16 cellular contexts compared by ENCODE assay signal in genomic region chr4:159150380-159150779, GRCh38. TPM values are rescaled to one million over a fixed set of nuclear protein-coding genes. Genes with fewer than 3 reads are reported as not detected.
A peak's percentile ranks its signal among the peaks of the same experiment; 100 is the strongest.
DNase-seq lines count a peak whose midpoint lies in the region; ATAC-seq and TF ChIP-seq lines count a peak whose summit lies in the region.
"Had no signal": no experiment of that assay in that cellular context is flagged by ENCODE, and none has a peak within 500 bp of the region (broad histone marks: within the 10 kb centered on the region; RNA-seq: fewer than 3 reads in every experiment).

No MANE protein-coding gene starts in this region.

- POLR2A ChIA-PET in CD8-positive, alpha-beta memory T cell (lab: Charles Lee) = no interaction called here

- no peak for TF ChIP-seq CTCF in endothelial cell (IDR thresholded peaks at IDR 0.05; ENCODE audit: unreplicated experiment)

- no peaks in the 10 kb centered on the region for H3K27me3 ChIP-seq in CD8-positive, alpha-beta memory T cell (ENCODE audit: insufficient read depth, low read length, poor library complexity, severe bottlenecking)
- no peaks in the 10 kb centered on the region for H3K27me3 ChIP-seq in H7 (ENCODE audit: control insufficient read depth, insufficient read depth, low read length)

- ATAC-seq in GM19468 (IDR thresholded peaks at IDR 0.05; ENCODE audit: extremely low read depth, unreplicated experiment) = peak; percentile 33
- ATAC-seq in HG03108 (IDR thresholded peaks at IDR 0.05; ENCODE audit: unreplicated experiment) = peak; percentile 48
- ATAC-seq in GM19452 (IDR thresholded peaks at IDR 0.05; ENCODE audit: unreplicated experiment) = no peak

- H3K9me3 ChIP-seq in CD8-positive, alpha-beta memory T cell (ENCODE audit: low read length) = no peaks in the 10 kb centered on the region
- H3K9me3 ChIP-seq: Caco-2 had no signal

- no peaks in the 10 kb centered on the region for H3K36me3 Mint-ChIP-seq in CD8-positive, alpha-beta memory T cell
- H3K36me3 Mint-ChIP-seq in endothelial cell (ENCODE audit: low read depth, unreplicated experiment) = no peaks in the 10 kb centered on the region

- no peak for DNase-seq in CD8-positive, alpha-beta memory T cell
- DNase-seq in endothelial cell (ENCODE audit: low spot score) = no peak
- no peak for DNase-seq in germinal center (ENCODE audit: low spot score)
- no peak for DNase-seq in H7
- DNase-seq in HCEC 1CT = no peak
- DNase-seq: ACHN; activated CD4-positive, CD25-positive, alpha-beta regulatory T cell treated with anti-CD3 and anti-CD28 coated beads, Interleukin-2, amount 50 U/mL, for 72 hours; activated CD8-positive, alpha-beta memory T cell treated with anti-CD3 and anti-CD28 coated beads, Interleukin-2, amount 50 U/mL, for 48 hours; activated naive CD4-positive, alpha-beta T cell treated with anti-CD3 and anti-CD28 coated beads, Interleukin-2, amount 50 U/mL, for 16 hours; Caco-2; NCI-H1436 treated with DMSO at 0.1 percent for 48 hours; NCI-H524 treated with DMSO at 0.1 percent for 48 hours had no signal

- peak overlapping the region; percentile 65 for H3K27ac ChIP-seq in CD8-positive, alpha-beta memory T cell (ENCODE audit: low read depth, low read length)

- H3K4me3 ChIP-seq in CD8-positive, alpha-beta memory T cell (ENCODE audit: low read length) = no peak overlapping the region
- no peak overlapping the region for H3K4me3 ChIP-seq in H7 (ENCODE audit: insufficient read depth, low read depth, low read length)

- no peaks in the 10 kb centered on the region for H3K9me3 Mint-ChIP-seq in CD8-positive, alpha-beta memory T cell
- no peaks in the 10 kb centered on the region for H3K9me3 Mint-ChIP-seq in endothelial cell (ENCODE audit: unreplicated experiment)
- H3K9me3 Mint-ChIP-seq: central memory CD8-positive, alpha-beta T cell had no signal

- H3K27ac Mint-ChIP-seq in CD8-positive, alpha-beta memory T cell = no peak overlapping the region
- H3K27ac Mint-ChIP-seq in endothelial cell (ENCODE audit: unreplicated experiment) = peak overlapping the region; percentile 97

- no peaks in the 10 kb centered on the region for H3K27me3 Mint-ChIP-seq in CD8-positive, alpha-beta memory T cell
- no peaks in the 10 kb centered on the region for H3K27me3 Mint-ChIP-seq in endothelial cell (ENCODE audit: unreplicated experiment)
- H3K27me3 Mint-ChIP-seq: central memory CD8-positive, alpha-beta T cell had no signal

- CTCF ChIA-PET in CD8-positive, alpha-beta memory T cell (lab: Charles Lee) = no interaction called here

- H3K4me1 Mint-ChIP-seq in CD8-positive, alpha-beta memory T cell = peaks cover 15 to 46% (median 32%) of the 10 kb centered on the region in 3 donors
- H3K4me1 Mint-ChIP-seq in endothelial cell (ENCODE audit: unreplicated experiment) = peaks cover 61% of the 10 kb centered on the region

- H3K4me1 ChIP-seq in CD8-positive, alpha-beta memory T cell (ENCODE audit: insufficient read depth, low read length) = no peaks in the 10 kb centered on the region

- H3K4me3 Mint-ChIP-seq in CD8-positive, alpha-beta memory T cell = no peak overlapping the region
- H3K4me3 Mint-ChIP-seq in endothelial cell (ENCODE audit: unreplicated experiment) = no peak overlapping the region
- H3K4me3 Mint-ChIP-seq: central memory CD8-positive, alpha-beta T cell had no signal

- H3K36me3 ChIP-seq in CD8-positive, alpha-beta memory T cell (ENCODE audit: insufficient read depth, low read length) = no peaks in the 10 kb centered on the region
- no peaks in the 10 kb centered on the region for H3K36me3 ChIP-seq in H7 (replicated peaks; ENCODE audit: control insufficient read depth, insufficient read depth, low read length)

RNA-seq across cellular contexts. Expression of gene RAPGEF2, which starts 47.5 kb away (rescaled TPM):
- 10 to 100 TPM; 29.2 to 34.3 TPM for total RNA-seq in CD8-positive, alpha-beta memory T cell
- polyA plus RNA-seq in CD8-positive, alpha-beta memory T cell = 1.0 TPM
- 108 TPM for total RNA-seq in endothelial cell (ENCODE audit: unreplicated experiment)
- total RNA-seq in H7 (2014; rRNA removed; shearing (Covaris generic)) = 33.2 and 46.7 TPM in 2 replicates
